Comparison of ENCODE assay signal across 26 cellular contexts in the genomic region with DNA sequence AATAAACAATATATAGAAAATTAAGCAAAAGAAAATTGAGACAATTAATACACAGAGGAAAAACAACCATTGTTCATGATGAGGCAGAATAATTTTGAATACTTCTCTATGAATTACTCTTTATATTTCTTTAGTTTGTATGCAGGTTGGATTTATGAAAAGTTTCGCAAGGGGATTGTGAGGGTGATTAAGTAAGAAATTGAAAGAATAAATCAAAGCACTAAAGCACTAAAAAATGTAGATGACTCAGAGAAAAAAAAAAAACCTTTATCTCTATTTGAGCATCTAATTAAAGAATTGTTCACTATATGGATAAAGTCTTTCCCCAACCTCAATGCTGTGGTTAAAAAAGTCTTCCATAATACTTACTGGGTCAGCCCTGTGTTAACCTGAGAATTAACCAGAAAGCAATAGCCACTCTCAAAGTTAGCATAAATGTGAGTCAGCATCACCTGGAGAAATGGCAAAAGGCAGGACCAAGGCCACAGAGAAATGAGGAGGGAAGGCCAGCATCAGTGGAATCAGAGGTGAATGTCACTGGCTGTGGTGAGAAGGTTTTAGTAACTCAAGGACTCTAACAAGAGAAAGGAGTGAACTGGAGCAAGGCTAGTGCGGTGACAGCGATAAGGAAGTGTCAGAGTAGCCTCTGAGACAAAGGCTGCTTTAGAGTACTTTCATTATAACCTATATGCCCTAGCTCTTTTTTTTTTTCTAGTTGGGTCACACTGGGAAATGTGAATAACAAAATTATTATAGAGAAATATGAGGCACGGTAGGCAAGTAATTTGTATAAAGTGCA.
A peak's percentile ranks its signal among the peaks of the same experiment; 100 is the strongest.
DNase-seq lines count a peak whose midpoint lies in the region; ATAC-seq, FAIRE-seq and TF ChIP-seq lines count a peak whose summit lies in the region.
"Had no signal": no experiment of that assay in that cellular context is flagged by ENCODE, and none has a peak within 500 bp of the region (broad histone marks: within the 10 kb centered on the region; RNA-seq: fewer than 3 reads in every experiment).

No MANE protein-coding gene starts in this region.

- H3K27ac Mint-ChIP-seq in activated CD4-positive, alpha-beta T cell treated with anti-CD3 and anti-CD28 coated beads for 36 hours = no peak overlapping the region
- H3K27ac Mint-ChIP-seq: activated B cell treated with CpG ODN at 0.5 μM for 24 hours, endodermal cell had no signal

- H3K9me3 ChIP-seq in pancreas (no peaks in the 10 kb centered on the region), lower lobe of right lung (no peaks in the 10 kb centered on the region)
- H3K9me3 ChIP-seq: esophagus squamous epithelium, mucosa of descending colon, upper lobe of left lung had no signal

- CTCF ChIA-PET in activated CD4-positive, alpha-beta T cell treated with anti-CD3 and anti-CD28 coated beads for 36 hours (lab: Charles Lee) = no interaction called here

- H3K9me3 Mint-ChIP-seq in activated CD4-positive, alpha-beta T cell treated with anti-CD3 and anti-CD28 coated beads for 36 hours (ENCODE audit: low read depth) = no peaks in the 10 kb centered on the region
- H3K9me3 Mint-ChIP-seq: activated B cell treated with CpG ODN at 0.5 μM for 24 hours, endodermal cell had no signal

- no peak for FAIRE-seq in pancreas (lab: Jason Lieb, UNC)
- FAIRE-seq: A204.1, colon, GM12878, kidney had no signal

- no peak for DNase-seq in activated CD4-positive, alpha-beta T cell treated with anti-CD3 and anti-CD28 coated beads for 36 hours
- no peak for DNase-seq in activated CD4-positive, alpha-beta T cell treated with anti-CD3 and anti-CD28 coated beads for 1 hour
- DNase-seq in NCI-H226 (peak; percentile 7), epithelial cell of esophagus (ENCODE audit: low read depth) (peak; percentile 35), NCI-H146 (lab: John Stamatoyannopoulos, UW) (no peak), pancreas (no peak), lower lobe of right lung (no peak)
- no peak for DNase-seq in stimulated activated naive CD8-positive, alpha-beta T cell treated with anti-CD3 and anti-CD28 coated beads, Interleukin-15, Interleukin-2, amounts not matched to agents 100 U/mL and 50 U/mL, for 24 hours
- DNase-seq: activated B cell treated with CpG ODN at 0.5 μM for 24 hours; activated CD4-positive, alpha-beta T cell treated with anti-CD3 and anti-CD28 coated beads, Interleukin-2, amount 50 U/mL, for 48 hours; activated gamma-delta T cell; activated T-cell treated with anti-CD3 and anti-CD28 coated beads for 4 hours; DMS79; endodermal cell; esophagus squamous epithelium; kidney; mucosa of descending colon; NCI-H1105; NCI-H2029 treated with DMSO at 0.1 percent for 48 hours; NCI-H446; NCI-H82; stimulated activated CD8-positive, alpha-beta memory T cell treated with anti-CD3 and anti-CD28 coated beads, Interleukin-4, amount 100 ng/mL, for 48 hours; upper lobe of left lung had no signal

- 84 to 87% methylated on average over 4 of the region's 4 CpGs for WGBS in pancreas, 2 donors

- no peaks in the 10 kb centered on the region for H3K27me3 Mint-ChIP-seq in activated CD4-positive, alpha-beta T cell treated with anti-CD3 and anti-CD28 coated beads for 36 hours
- H3K27me3 Mint-ChIP-seq: activated B cell treated with CpG ODN at 0.5 μM for 24 hours had no signal

- H3K36me3 ChIP-seq in pancreas = no peaks in the 10 kb centered on the region
- H3K36me3 ChIP-seq in lower lobe of right lung = no peaks in the 10 kb centered on the region
- H3K36me3 ChIP-seq: esophagus squamous epithelium, upper lobe of left lung had no signal

- peaks cover 18% of the 10 kb centered on the region for H3K4me1 Mint-ChIP-seq in activated CD4-positive, alpha-beta T cell treated with anti-CD3 and anti-CD28 coated beads for 36 hours
- H3K4me1 Mint-ChIP-seq: activated B cell treated with CpG ODN at 0.5 μM for 24 hours, endodermal cell had no signal

- no peak for TF ChIP-seq CTCF in epithelial cell of esophagus (IDR thresholded peaks at IDR 0.05; ENCODE audit: insufficient read depth, low read depth, low read length, missing control alignments)
- no peak for TF ChIP-seq CTCF in pancreas (IDR thresholded peaks at IDR 0.05)
- TF ChIP-seq CTCF in lower lobe of right lung (IDR thresholded peaks at IDR 0.05) = no peak

- intact Hi-C loops in activated CD4-positive, alpha-beta T cell treated with anti-CD3 and anti-CD28 coated beads for 36 hours (cut with DNase I, micrococcal nuclease) = no loop called here
- intact Hi-C loops in pancreas (cut with DNase I) (no loop called here), lower lobe of right lung (cut with DNase I) (no loop called here)

- H3K27me3 ChIP-seq in pancreas = no peaks in the 10 kb centered on the region
- no peaks in the 10 kb centered on the region for H3K27me3 ChIP-seq in lower lobe of right lung (ENCODE audit: low read depth)
- H3K27me3 ChIP-seq: esophagus squamous epithelium, upper lobe of left lung had no signal

- H3K4me3 ChIP-seq in epithelial cell of esophagus (ENCODE audit: low read length) (no peak overlapping the region), pancreas (no peak overlapping the region), lower lobe of right lung (no peak overlapping the region)
- H3K4me3 ChIP-seq: esophagus squamous epithelium, GM12878, mucosa of descending colon, upper lobe of left lung had no signal

- H3K36me3 Mint-ChIP-seq in activated CD4-positive, alpha-beta T cell treated with anti-CD3 and anti-CD28 coated beads for 36 hours (ENCODE audit: low read depth) = no peaks in the 10 kb centered on the region

- H3K27ac ChIP-seq in pancreas (no peak overlapping the region), lower lobe of right lung (no peak overlapping the region)
- H3K27ac ChIP-seq: esophagus squamous epithelium, upper lobe of left lung had no signal

- H3K4me1 ChIP-seq in pancreas (no peaks in the 10 kb centered on the region), lower lobe of right lung (no peaks in the 10 kb centered on the region)
- H3K4me1 ChIP-seq: esophagus squamous epithelium, upper lobe of left lung had no signal

- ATAC-seq in activated CD4-positive, alpha-beta T cell treated with anti-CD3 and anti-CD28 coated beads for 36 hours = peak; percentile 36
- ATAC-seq in stimulated activated naive CD8-positive, alpha-beta T cell treated with anti-CD3 and anti-CD28 coated beads, Interleukin-15, Interleukin-2, amounts not matched to agents 100 U/mL and 50 U/mL, for 24 hours = peak; percentile 40
- no peak for ATAC-seq in pancreas
- no peak for ATAC-seq in lower lobe of right lung
- ATAC-seq: GM12878 had no signal

- POLR2A ChIA-PET in activated CD4-positive, alpha-beta T cell treated with anti-CD3 and anti-CD28 coated beads for 36 hours (lab: Charles Lee) = interaction anchor here (0.6 kb wide), 1 partner anchor 111 kb away, joined by 5 read pairs; no protein-coding TSS in a partner anchor

- H3K4me3 Mint-ChIP-seq in activated CD4-positive, alpha-beta T cell treated with anti-CD3 and anti-CD28 coated beads for 36 hours = no peak overlapping the region
- H3K4me3 Mint-ChIP-seq: activated B cell treated with CpG ODN at 0.5 μM for 24 hours, endodermal cell had no signal

Comparison
In these comparisons a context has a peak if more than half of its experiments do, and no peak if none do; other contexts are left out.
1. ATAC-seq: peak in activated CD4-positive, alpha-beta T cell treated with anti-CD3 and anti-CD28 coated beads for 36 hours (single experiment) and stimulated activated naive CD8-positive, alpha-beta T cell treated with anti-CD3 and anti-CD28 coated beads, Interleukin-15, Interleukin-2, amounts not matched to agents 100 U/mL and 50 U/mL, for 24 hours (single experiment); none in pancreas (0 of 4) and lower lobe of right lung (0 of 2).
2. DNase-seq: peak in NCI-H226 (single experiment) and epithelial cell of esophagus (single experiment); none in activated CD4-positive, alpha-beta T cell treated with anti-CD3 and anti-CD28 coated beads for 36 hours (single experiment), activated CD4-positive, alpha-beta T cell treated with anti-CD3 and anti-CD28 coated beads for 1 hour (single experiment), stimulated activated naive CD8-positive, alpha-beta T cell treated with anti-CD3 and anti-CD28 coated beads, Interleukin-15, Interleukin-2, amounts not matched to agents 100 U/mL and 50 U/mL, for 24 hours (single experiment), NCI-H146 (single experiment), pancreas (0 of 6) and lower lobe of right lung (single experiment).